Comparison of ENCODE assay signal across 17 cellular contexts in genomic region chr1:44303532-44303931, GRCh38. TPM values are rescaled to one million over a fixed set of nuclear protein-coding genes. Genes with fewer than 3 reads are reported as not detected.
DNase-seq lines count a peak whose midpoint lies in the region; ATAC-seq and TF ChIP-seq lines count a peak whose summit lies in the region.
"Had no signal": no experiment of that assay in that cellular context is flagged by ENCODE, and none has a peak within 500 bp of the region (broad histone marks: within the 10 kb centered on the region; RNA-seq: fewer than 3 reads in every experiment).

No MANE protein-coding gene starts in this region.

- H3K27me3 ChIP-seq in WERI-Rb-1 (ENCODE audit: insufficient read depth, low read depth, severe bottlenecking) (no peaks in the 10 kb centered on the region), hepatocyte (no peaks in the 10 kb centered on the region), thyroid gland (no peaks in the 10 kb centered on the region)
- H3K27me3 ChIP-seq: BE2C had no signal

- H3K4me1 ChIP-seq in hepatocyte (ENCODE audit: insufficient read depth) (no peaks in the 10 kb centered on the region), thyroid gland (no peaks in the 10 kb centered on the region)
- H3K4me1 ChIP-seq: A549, BE2C, Caco-2 had no signal

- H3K9me3 ChIP-seq in WERI-Rb-1 (ENCODE audit: severe bottlenecking) (no peaks in the 10 kb centered on the region), hepatocyte (ENCODE audit: low read depth) (no peaks in the 10 kb centered on the region), thyroid gland (no peaks in the 10 kb centered on the region)
- H3K9me3 ChIP-seq: A549, BE2C, Caco-2 had no signal

- DNase-seq in activated naive CD8-positive, alpha-beta T cell treated with anti-CD3 and anti-CD28 coated beads, Interleukin-2, amount 10 ng/mL, durations not matched to agents 7 days and 5 days: no peak
- DNase-seq in activated naive CD8-positive, alpha-beta T cell treated with anti-CD3 and anti-CD28 coated beads for 36 hours: no peak
- no peak for DNase-seq in WERI-Rb-1
- DNase-seq in hepatocyte (ENCODE audit: low spot score): peak; percentile 21
- DNase-seq in stimulated activated effector memory CD8-positive, alpha-beta T cell treated with anti-CD3 and anti-CD28 coated beads, Interleukin-12 subunit alpha, Interleukin-12 subunit beta, amount 100 ng/mL, for 72 hours (ENCODE audit: low spot score in 2 of 2): no peak
- no peak for DNase-seq in thyroid gland
- no peak for DNase-seq in kidney tubule cell (ENCODE audit: low spot score)
- DNase-seq: BE2C; Caco-2; CD8-positive, alpha-beta memory T cell; DND-41; GDM1; HCEC 1CT; HFFc6 had no signal

- POLR2A ChIA-PET in activated naive CD8-positive, alpha-beta T cell treated with anti-CD3 and anti-CD28 coated beads, Interleukin-2, amount 10 ng/mL, durations not matched to agents 7 days and 5 days (lab: Charles Lee): no interaction called here

- H3K4me1 Mint-ChIP-seq in activated naive CD8-positive, alpha-beta T cell treated with anti-CD3 and anti-CD28 coated beads, Interleukin-2, amount 10 ng/mL, durations not matched to agents 7 days and 5 days: peaks cover 33% of the 10 kb centered on the region
- H3K4me1 Mint-ChIP-seq in activated naive CD8-positive, alpha-beta T cell treated with anti-CD3 and anti-CD28 coated beads for 36 hours: peaks cover 28% of the 10 kb centered on the region
- H3K4me1 Mint-ChIP-seq in stimulated activated effector memory CD8-positive, alpha-beta T cell treated with anti-CD3 and anti-CD28 coated beads, Interleukin-12 subunit alpha, Interleukin-12 subunit beta, amount 100 ng/mL, for 72 hours: no peaks in the 10 kb centered on the region

- H3K79me2 ChIP-seq in hepatocyte: no peaks in the 10 kb centered on the region

- H3K27ac Mint-ChIP-seq in activated naive CD8-positive, alpha-beta T cell treated with anti-CD3 and anti-CD28 coated beads, Interleukin-2, amount 10 ng/mL, durations not matched to agents 7 days and 5 days: peak overlapping the region; percentile 21
- H3K27ac Mint-ChIP-seq in activated naive CD8-positive, alpha-beta T cell treated with anti-CD3 and anti-CD28 coated beads for 36 hours: no peak overlapping the region
- peak overlapping the region; percentile 1 for H3K27ac Mint-ChIP-seq in stimulated activated effector memory CD8-positive, alpha-beta T cell treated with anti-CD3 and anti-CD28 coated beads, Interleukin-12 subunit alpha, Interleukin-12 subunit beta, amount 100 ng/mL, for 72 hours
- H3K27ac Mint-ChIP-seq: HFFc6 had no signal

- ATAC-seq in activated naive CD8-positive, alpha-beta T cell treated with anti-CD3 and anti-CD28 coated beads, Interleukin-2, amount 10 ng/mL, durations not matched to agents 7 days and 5 days (ENCODE audit: low read depth): no peak
- ATAC-seq in stimulated activated effector memory CD8-positive, alpha-beta T cell treated with anti-CD3 and anti-CD28 coated beads, Interleukin-12 subunit alpha, Interleukin-12 subunit beta, amount 100 ng/mL, for 72 hours: no peak
- ATAC-seq: A549 had no signal

- no peaks in the 10 kb centered on the region for H3K9me2 ChIP-seq in hepatocyte (replicated peaks; ENCODE audit: insufficient read depth)

- no peaks in the 10 kb centered on the region for H3K27me3 Mint-ChIP-seq in activated naive CD8-positive, alpha-beta T cell treated with anti-CD3 and anti-CD28 coated beads, Interleukin-2, amount 10 ng/mL, durations not matched to agents 7 days and 5 days
- no peaks in the 10 kb centered on the region for H3K27me3 Mint-ChIP-seq in activated naive CD8-positive, alpha-beta T cell treated with anti-CD3 and anti-CD28 coated beads for 36 hours
- H3K27me3 Mint-ChIP-seq: CD8-positive, alpha-beta memory T cell had no signal

- no peak overlapping the region for H3K4me3 ChIP-seq in WERI-Rb-1 (ENCODE audit: low read depth, low read length)
- H3K4me3 ChIP-seq in hepatocyte: no peak overlapping the region
- no peak overlapping the region for H3K4me3 ChIP-seq in thyroid gland (replicated peaks in 1 of 3)
- H3K4me3 ChIP-seq: A549 had no signal

- no peak for TF ChIP-seq CTCF in WERI-Rb-1 (IDR thresholded peaks at IDR 0.05; ENCODE audit: low read depth, low read length)
- TF ChIP-seq CTCF in hepatocyte (IDR thresholded peaks at IDR 0.05; ENCODE audit: poor library complexity): no peak
- no peak for TF ChIP-seq CTCF in thyroid gland (IDR thresholded peaks at IDR 0.05)

- H3K27ac ChIP-seq in WERI-Rb-1 (peak overlapping the region; percentile 55), hepatocyte (peak overlapping the region; percentile 67), thyroid gland (no peak overlapping the region)
- H3K27ac ChIP-seq: A549, C4-2B, HL-60 had no signal

- no peaks in the 10 kb centered on the region for H3K9me3 Mint-ChIP-seq in activated naive CD8-positive, alpha-beta T cell treated with anti-CD3 and anti-CD28 coated beads, Interleukin-2, amount 10 ng/mL, durations not matched to agents 7 days and 5 days
- no peaks in the 10 kb centered on the region for H3K9me3 Mint-ChIP-seq in activated naive CD8-positive, alpha-beta T cell treated with anti-CD3 and anti-CD28 coated beads for 36 hours
- no peaks in the 10 kb centered on the region for H3K9me3 Mint-ChIP-seq in stimulated activated effector memory CD8-positive, alpha-beta T cell treated with anti-CD3 and anti-CD28 coated beads, Interleukin-12 subunit alpha, Interleukin-12 subunit beta, amount 100 ng/mL, for 72 hours
- H3K9me3 Mint-ChIP-seq: CD8-positive, alpha-beta memory T cell; HFFc6 had no signal

- intact Hi-C loops in thyroid gland (cut with DNase I): no loop called here

- no peak overlapping the region for H3K4me3 Mint-ChIP-seq in activated naive CD8-positive, alpha-beta T cell treated with anti-CD3 and anti-CD28 coated beads, Interleukin-2, amount 10 ng/mL, durations not matched to agents 7 days and 5 days
- H3K4me3 Mint-ChIP-seq in activated naive CD8-positive, alpha-beta T cell treated with anti-CD3 and anti-CD28 coated beads for 36 hours: no peak overlapping the region
- H3K4me3 Mint-ChIP-seq in stimulated activated effector memory CD8-positive, alpha-beta T cell treated with anti-CD3 and anti-CD28 coated beads, Interleukin-12 subunit alpha, Interleukin-12 subunit beta, amount 100 ng/mL, for 72 hours: no peak overlapping the region
- H3K4me3 Mint-ChIP-seq: CD8-positive, alpha-beta memory T cell; HFFc6 had no signal

- H3K36me3 ChIP-seq in WERI-Rb-1: peaks cover 66% of the 10 kb centered on the region
- H3K36me3 ChIP-seq in hepatocyte (replicated peaks; ENCODE audit: insufficient read depth, low read depth): no peaks in the 10 kb centered on the region
- peaks cover 27 to 35% of the 10 kb centered on the region in 2 donors for H3K36me3 ChIP-seq in thyroid gland
- H3K36me3 ChIP-seq: BE2C had no signal

- TF ChIP-seq POLR2A in thyroid gland (IDR thresholded peaks at IDR 0.05): no peak

- WGBS in hepatocyte (ENCODE audit: low lambda C conversion rate, missing lambda C conversion rate): 77% methylated on average over 1 of the region's 1 CpG
- WGBS in thyroid gland, 2 donors: 98 to 100% methylated on average over 1 of the region's 1 CpG

- no peaks in the 10 kb centered on the region for H4K20me1 ChIP-seq in hepatocyte (ENCODE audit: insufficient read depth, poor library complexity, severe bottlenecking)

- peaks cover 33% of the 10 kb centered on the region for H3K36me3 Mint-ChIP-seq in activated naive CD8-positive, alpha-beta T cell treated with anti-CD3 and anti-CD28 coated beads, Interleukin-2, amount 10 ng/mL, durations not matched to agents 7 days and 5 days
- H3K36me3 Mint-ChIP-seq in activated naive CD8-positive, alpha-beta T cell treated with anti-CD3 and anti-CD28 coated beads for 36 hours: peaks cover 38% of the 10 kb centered on the region
- H3K36me3 Mint-ChIP-seq in stimulated activated effector memory CD8-positive, alpha-beta T cell treated with anti-CD3 and anti-CD28 coated beads, Interleukin-12 subunit alpha, Interleukin-12 subunit beta, amount 100 ng/mL, for 72 hours: peaks cover 41% of the 10 kb centered on the region

- H2AFZ ChIP-seq in hepatocyte: no peak overlapping the region

- no peak overlapping the region for H3K4me2 ChIP-seq in hepatocyte
- H3K4me2 ChIP-seq: A549 had no signal

RNA-seq across cellular contexts. Expression of gene ERI3, which starts 51.5 kb away (rescaled TPM):
- total RNA-seq in activated naive CD8-positive, alpha-beta T cell treated with anti-CD3 and anti-CD28 coated beads, Interleukin-2, amount 10 ng/mL, durations not matched to agents 7 days and 5 days: 10 to 100 TPM; 26.5 to 30.4 TPM
- 10 to 100 TPM; 47.3 to 48.2 TPM for total RNA-seq in activated naive CD8-positive, alpha-beta T cell treated with anti-CD3 and anti-CD28 coated beads for 36 hours
- total RNA-seq in hepatocyte: 51.3 and 59.4 TPM in 2 replicates
- 93.2 and 104 TPM in 2 replicates for polyA plus RNA-seq in hepatocyte
- 10 to 100 TPM; 28.8 to 63.2 (median 45.0) TPM for total RNA-seq in thyroid gland

Comparison
In these comparisons a context has a peak if more than half of its experiments do, and no peak if none do; other contexts are left out.
1. H3K27ac ChIP-seq: peak in WERI-Rb-1 (single experiment) and hepatocyte (single experiment); none in thyroid gland (0 of 3).